ENCODE assay signal across 1 cellular context in the genomic region with DNA sequence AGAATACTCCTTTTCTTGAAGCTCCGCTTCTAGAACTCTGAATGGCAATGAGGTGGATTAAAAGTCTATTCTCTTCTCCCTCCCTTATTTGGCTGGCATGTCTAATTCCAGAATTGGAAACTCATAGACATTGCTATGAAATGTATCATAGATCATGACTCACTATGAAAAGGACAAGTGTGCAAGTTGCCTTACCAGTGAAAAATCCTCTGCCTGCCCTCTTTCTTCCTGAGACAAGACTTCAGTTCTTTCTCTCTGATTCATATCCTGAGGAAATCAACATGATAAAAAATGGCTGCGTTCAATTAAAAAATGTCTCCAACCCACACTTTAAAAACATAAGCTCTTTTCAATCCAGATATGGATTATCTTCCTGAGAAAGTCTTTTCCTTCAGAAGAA.
TF ChIP-seq lines count a peak whose summit lies in the region.

No MANE protein-coding gene starts in this region.

TF ChIP-seq in endothelial cell of umbilical vein, 7 proteins besides CTCF, POLR2A, EP300 and RAD21:
- TF ChIP-seq FOS (IDR thresholded peaks at IDR 0.05; ENCODE audit: borderline replicate concordance, insufficient read depth, low read length) (peak; percentile 99), EZH2 (IDR thresholded peaks at IDR 0.05; ENCODE audit: borderline replicate concordance, low read depth, low read length, severe bottlenecking) (no peak), JUN (IDR thresholded peaks at IDR 0.05; ENCODE audit: borderline replicate concordance, insufficient read depth, insufficient read length, low read depth) (peak; percentile 99), GATA2 (IDR thresholded peaks at IDR 0.05; ENCODE audit: insufficient read depth, insufficient read length, low read depth, low read length) (peak; percentile 83), POLR2AphosphoS5 (IDR thresholded peaks at IDR 0.05; ENCODE audit: insufficient read depth, low read depth, low read length) (peak; percentile 90)
